ENCODE assay signal across 19 cellular contexts in the genomic region with DNA sequence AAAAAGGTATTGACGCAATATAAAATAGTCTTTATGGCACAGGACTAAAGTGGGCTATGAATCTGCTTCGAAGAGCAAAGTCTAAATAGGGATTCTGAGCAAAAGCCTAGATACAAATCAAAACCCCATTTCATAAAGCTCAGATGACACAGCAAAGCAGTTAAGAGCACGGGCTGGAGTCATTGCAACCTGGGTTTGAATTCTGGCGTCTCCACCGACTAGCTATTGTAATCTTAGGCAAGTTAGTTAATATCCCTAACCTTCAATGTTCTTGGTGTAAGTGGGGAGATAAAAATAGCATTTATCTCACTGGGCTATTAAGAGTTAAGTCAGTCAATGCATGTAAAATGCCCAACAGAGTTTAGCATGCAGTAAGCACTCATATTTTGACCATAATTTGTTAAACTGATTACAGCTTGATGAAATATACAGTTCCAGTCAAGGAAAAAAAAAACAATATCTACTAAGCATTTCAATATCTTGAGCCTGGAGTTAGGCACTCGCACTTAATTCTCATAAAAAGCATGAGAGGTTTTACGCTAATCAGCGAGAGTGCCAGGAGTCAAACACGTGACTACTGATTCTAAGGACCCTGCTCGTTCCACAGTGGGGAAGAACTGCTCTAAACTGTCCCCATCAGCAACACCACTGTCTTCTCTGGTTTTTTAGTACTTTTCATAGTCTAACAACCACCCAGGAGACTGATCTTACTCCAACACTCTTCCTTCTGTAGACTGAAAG.
DNase-seq lines count a peak whose midpoint lies in the region; ATAC-seq, FAIRE-seq and TF ChIP-seq lines count a peak whose summit lies in the region.
"Had no signal": no experiment of that assay in that cellular context is flagged by ENCODE, and none has a peak within 500 bp of the region (broad histone marks: within the 10 kb centered on the region; RNA-seq: fewer than 3 reads in every experiment).

No MANE protein-coding gene starts in this region.

- ATAC-seq in A549 (no peak), HG03354 (IDR thresholded peaks at IDR 0.05; ENCODE audit: poor library complexity, severe bottlenecking, unreplicated experiment) (no peak), HG02852 (IDR thresholded peaks at IDR 0.05; ENCODE audit: unreplicated experiment) (no peak), HG02981 (IDR thresholded peaks at IDR 0.05; ENCODE audit: unreplicated experiment) (no peak)
- ATAC-seq: WTC11 had no signal

- H4K91ac ChIP-seq in mesenchymal stem cell (ENCODE audit: low read length): no peak overlapping the region

- peak overlapping the region; percentile 42 for H3K9ac ChIP-seq in mesenchymal stem cell (ENCODE audit: low read length)
- H3K9ac ChIP-seq: neural progenitor cell had no signal

- H2BK5ac ChIP-seq in mesenchymal stem cell (ENCODE audit: low read depth, low read length, poor library complexity, severe bottlenecking): no peak overlapping the region

- H4K8ac ChIP-seq in mesenchymal stem cell (ENCODE audit: low read length): no peak overlapping the region

- DNase-seq in A549 (ENCODE audit: low read depth in 1 of 2, low spot score in 1 of 2) (no peak), HEK293T (ENCODE audit: extremely low spot score) (peak; percentile 51), dermis blood vessel endothelial cell (peak; percentile 30), mesenchymal stem cell (no peak), T-helper 2 cell (no peak)
- DNase-seq: activated CD8-positive, alpha-beta memory T cell treated with anti-CD3 and anti-CD28 coated beads, Interleukin-2, amount 50 U/mL, for 4 hours; adrenal gland; colonic mucosa; Kasumi-1; NCI-H146; NCI-H510A; SW 1271 had no signal

- peak overlapping the region; percentile 18 for H3K4me2 ChIP-seq in A549
- H3K4me2 ChIP-seq in mesenchymal stem cell (ENCODE audit: low read length, poor library complexity, severe bottlenecking): no peak overlapping the region
- H3K4me2 ChIP-seq: neural progenitor cell had no signal

- H2AK5ac ChIP-seq in mesenchymal stem cell (ENCODE audit: low read length, severe bottlenecking): no peak overlapping the region

- 86% methylated on average over 10 of the region's 10 CpGs for WGBS in A549 (ENCODE audit: missing lambda C conversion rate)
- WGBS in mesenchymal stem cell: 93% methylated on average over 10 of the region's 10 CpGs

- H2BK12ac ChIP-seq in mesenchymal stem cell (ENCODE audit: low read length in 2 of 2): no peak overlapping the region

- no peaks in the 10 kb centered on the region for H3K27me3 ChIP-seq in mesenchymal stem cell (ENCODE audit: control insufficient read depth in 1 of 2, insufficient read depth in 1 of 2, low read length in 2 of 2)
- H3K27me3 ChIP-seq: adrenal gland, colonic mucosa had no signal

- H3K23ac ChIP-seq in mesenchymal stem cell (ENCODE audit: low read length in 2 of 2): no peak overlapping the region

- no peak overlapping the region for H3K4me3 ChIP-seq in A549
- H3K4me3 ChIP-seq in mesenchymal stem cell (ENCODE audit: insufficient read depth in 1 of 2, low read depth in 1 of 2, low read length in 2 of 2): no peak overlapping the region
- H3K4me3 ChIP-seq: adrenal gland, colonic mucosa, neural progenitor cell, skin epidermis had no signal

- no peak for TF ChIP-seq CTCF in A549 (IDR thresholded peaks at IDR 0.05)

- no peak overlapping the region for H3K14ac ChIP-seq in mesenchymal stem cell (ENCODE audit: low read length in 2 of 2)

- H3K27ac ChIP-seq in A549 (peak overlapping the region in 1 of 2 experiments; percentile 78; a peak in 3 of 6 replicates), mesenchymal stem cell (ENCODE audit: low read length, poor library complexity, severe bottlenecking) (no peak overlapping the region)
- H3K27ac ChIP-seq: adrenal gland, colonic mucosa, neural progenitor cell had no signal

- POLR2A ChIA-PET in A549 (lab: Yijun Ruan, JAX) (no interaction called here), HEK293T (lab: Yijun Ruan, JAX) (interaction anchor here (1.0 to 1.6 kb wide), 2 partner anchors 9 to 75 kb away, joined by 3 read pairs; a partner anchor contains a TSS)

- peak overlapping the region in 1 of 2 experiments; percentile 40 for H3K18ac ChIP-seq in mesenchymal stem cell (ENCODE audit: low read depth in 1 of 2, low read length in 2 of 2)

- no peak overlapping the region for H2BK15ac ChIP-seq in mesenchymal stem cell (ENCODE audit: low read depth, poor library complexity, severe bottlenecking)

- no peak overlapping the region for H2BK120ac ChIP-seq in mesenchymal stem cell (ENCODE audit: low read depth, low read length)

- H3K9me3 ChIP-seq in A549 (no peaks in the 10 kb centered on the region), mesenchymal stem cell (ENCODE audit: control insufficient read depth, low read length) (no peaks in the 10 kb centered on the region)
- H3K9me3 ChIP-seq: adrenal gland, colonic mucosa had no signal

- no peak for TF ChIP-seq RAD21 in A549 (conservative IDR thresholded peaks at IDR 0.05 in 1 of 2, IDR thresholded peaks at IDR 0.05 in 1 of 2)

- H3K79me1 ChIP-seq in mesenchymal stem cell (replicated peaks; ENCODE audit: low read length, poor library complexity, severe bottlenecking): peaks cover 27% of the 10 kb centered on the region

- no peak for FAIRE-seq in A549 (lab: Jason Lieb, UNC)
- FAIRE-seq: H54 had no signal

- peaks cover 72% of the 10 kb centered on the region for H3K4me1 ChIP-seq in A549
- H3K4me1 ChIP-seq in mesenchymal stem cell (ENCODE audit: control insufficient read depth, insufficient read depth, low read depth, low read length): peaks cover 11% of the 10 kb centered on the region

- H3K36me3 ChIP-seq in mesenchymal stem cell (ENCODE audit: control insufficient read depth in 1 of 2, insufficient read depth in 2 of 2, low read depth in 1 of 2, low read length in 2 of 2): no peaks in the 10 kb centered on the region
- H3K36me3 ChIP-seq: adrenal gland, colonic mucosa, neural progenitor cell had no signal

- no peak for TF ChIP-seq POLR2A in A549 (IDR thresholded peaks at IDR 0.05; ENCODE audit: low read length)

- CTCF ChIA-PET in A549 (lab: Yijun Ruan, JAX): no interaction called here
- CTCF ChIA-PET in HEK293T (lab: Yijun Ruan, JAX): no interaction called here

- H2AFZ ChIP-seq in mesenchymal stem cell (ENCODE audit: low read depth, low read length): no peak overlapping the region
- H2AFZ ChIP-seq: neural progenitor cell had no signal

- TF ChIP-seq EP300 in A549 (IDR thresholded peaks at IDR 0.05): no peak

- H3K4ac ChIP-seq in mesenchymal stem cell (ENCODE audit: low read depth in 1 of 2, low read length in 2 of 2): no peak overlapping the region

TF ChIP-seq in A549, 52 proteins besides CTCF, POLR2A, EP300 and RAD21 (continues in another document):
- TF ChIP-seq, protein P1, sequence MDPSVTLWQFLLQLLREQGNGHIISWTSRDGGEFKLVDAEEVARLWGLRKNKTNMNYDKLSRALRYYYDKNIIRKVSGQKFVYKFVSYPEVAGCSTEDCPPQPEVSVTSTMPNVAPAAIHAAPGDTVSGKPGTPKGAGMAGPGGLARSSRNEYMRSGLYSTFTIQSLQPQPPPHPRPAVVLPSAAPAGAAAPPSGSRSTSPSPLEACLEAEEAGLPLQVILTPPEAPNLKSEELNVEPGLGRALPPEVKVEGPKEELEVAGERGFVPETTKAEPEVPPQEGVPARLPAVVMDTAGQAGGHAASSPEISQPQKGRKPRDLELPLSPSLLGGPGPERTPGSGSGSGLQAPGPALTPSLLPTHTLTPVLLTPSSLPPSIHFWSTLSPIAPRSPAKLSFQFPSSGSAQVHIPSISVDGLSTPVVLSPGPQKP (IDR thresholded peaks at IDR 0.05; ENCODE audit: low read depth, low read length): no peak
- TF ChIP-seq CEBPB (IDR thresholded peaks at IDR 0.05) (no peak), HOXB5 (CRISPR knock-in tag; IDR thresholded peaks at IDR 0.05) (no peak), HOXA7 (CRISPR knock-in tag; IDR thresholded peaks at IDR 0.05) (no peak), ZFP36 (IDR thresholded peaks at IDR 0.05; ENCODE audit: borderline replicate concordance, partially characterized antibody) (no peak), FOSB (CRISPR knock-in tag; IDR thresholded peaks at IDR 0.05) (no peak), PHF8 (IDR thresholded peaks at IDR 0.05; ENCODE audit: borderline replicate concordance, low read depth) (no peak)

TF ChIP-seq in HEK293T, 16 proteins besides CTCF, POLR2A, EP300 and RAD21:
- no peak for TF ChIP-seq FOXA1 (IDR thresholded peaks at IDR 0.05)
- no peak for TF ChIP-seq ZNF384 (IDR thresholded peaks at IDR 0.05)
- no peak for TF ChIP-seq BHLHE40 (IDR thresholded peaks at IDR 0.05; ENCODE audit: borderline replicate concordance)
- no peak for TF ChIP-seq L3MBTL2 (conservative IDR thresholded peaks at IDR 0.05)

Comparison
In these comparisons a context has a peak if more than half of its experiments do, and no peak if none do; other contexts are left out.
1. DNase-seq: peak in HEK293T (single experiment) and dermis blood vessel endothelial cell (single experiment); none in A549 (0 of 2), mesenchymal stem cell (single experiment) and T-helper 2 cell (0 of 5).